Comparison of ENCODE assay signal across 32 cellular contexts in genomic region chr9:137019891-137020683, GRCh38. TPM values are rescaled to one million over a fixed set of nuclear protein-coding genes. Genes with fewer than 3 reads are reported as not detected.
"Had no signal": no experiment of that assay in that cellular context is flagged by ENCODE, and none has a peak within 500 bp of the region (broad histone marks: within the 10 kb centered on the region; RNA-seq: fewer than 3 reads in every experiment).

No MANE protein-coding gene starts in this region.

- DNase-seq: colonic mucosa; effector memory CD4-positive, alpha-beta T cell; erythroblast; esophagus squamous epithelium; foreskin melanocyte; glutamatergic neuron; hypothalamus; natural killer cell; nucleus accumbens; psoas muscle; right cardiac atrium; sigmoid colon; stimulated activated CD4-positive, alpha-beta T cell treated with anti-CD3 and anti-CD28 coated beads, Interleukin-2, amount 100 ng/mL, for 24 hours; stimulated activated CD4-positive, alpha-beta T cell treated with anti-CD3 and anti-CD28 coated beads, Interleukin-4, amount 100 ng/mL, for 24 hours; stimulated activated naive CD4-positive, alpha-beta T cell treated with Interleukin-2 at 50 U/mL for 16 hours; stomach; testis; tibial artery had no signal

- H3K27ac Mint-ChIP-seq: dendritic cell treated with granulocyte-macrophage colony-stimulating factor and Interleukin-4, amounts not matched to agents 40 ng/mL and 50 ng/mL, for 4 days; memory B cell; natural killer cell; stimulated activated effector memory CD8-positive, alpha-beta T cell treated with anti-CD3 and anti-CD28 coated beads, Interleukin-12 subunit alpha, Interleukin-12 subunit beta, amount 100 ng/mL, for 72 hours; type B pancreatic cell had no signal

- H3K4me3 Mint-ChIP-seq: dendritic cell treated with granulocyte-macrophage colony-stimulating factor and Interleukin-4, amounts not matched to agents 40 ng/mL and 50 ng/mL, for 4 days; memory B cell; natural killer cell; neural crest cell; stimulated activated effector memory CD8-positive, alpha-beta T cell treated with anti-CD3 and anti-CD28 coated beads, Interleukin-12 subunit alpha, Interleukin-12 subunit beta, amount 100 ng/mL, for 72 hours; type B pancreatic cell had no signal

- H3K36me3 ChIP-seq: colonic mucosa had no signal

- H3K36me3 Mint-ChIP-seq: natural killer cell had no signal

- H3K9me3 ChIP-seq: colonic mucosa, esophagus squamous epithelium, psoas muscle, sigmoid colon, stomach, testis, tibial artery had no signal

- H3K27ac ChIP-seq: colonic mucosa, esophagus squamous epithelium, psoas muscle, sigmoid colon, stomach, testis, tibial artery had no signal

- H3K27me3 Mint-ChIP-seq: dendritic cell treated with granulocyte-macrophage colony-stimulating factor and Interleukin-4, amounts not matched to agents 40 ng/mL and 50 ng/mL, for 4 days; memory B cell; type B pancreatic cell had no signal

- FAIRE-seq: endometrium, keratinocyte had no signal

- H3K4me1 ChIP-seq: psoas muscle, sigmoid colon, testis, tibial artery had no signal

- H3K4me3 ChIP-seq: colonic mucosa, esophagus squamous epithelium, lung, psoas muscle, sigmoid colon, stomach, testis, tibial artery had no signal

- ATAC-seq: left lobe of liver; natural killer cell; psoas muscle; right cardiac atrium; stimulated activated effector memory CD8-positive, alpha-beta T cell treated with anti-CD3 and anti-CD28 coated beads, Interleukin-12 subunit alpha, Interleukin-12 subunit beta, amount 100 ng/mL, for 72 hours had no signal

- H3K27me3 ChIP-seq: colonic mucosa, esophagus squamous epithelium, sigmoid colon, stomach, testis, tibial artery had no signal

- H3K9me3 Mint-ChIP-seq: dendritic cell treated with granulocyte-macrophage colony-stimulating factor and Interleukin-4, amounts not matched to agents 40 ng/mL and 50 ng/mL, for 4 days; memory B cell; natural killer cell; neural crest cell; stimulated activated effector memory CD8-positive, alpha-beta T cell treated with anti-CD3 and anti-CD28 coated beads, Interleukin-12 subunit alpha, Interleukin-12 subunit beta, amount 100 ng/mL, for 72 hours; type B pancreatic cell had no signal

RNA-seq across cellular contexts. Expression of gene FUT7, which starts 11.8 kb away (rescaled TPM):
- total RNA-seq: chondrocyte, colonic mucosa, neural crest cell, renal cortical epithelial cell, skeletal muscle tissue, urinary bladder had no signal
- polyA plus RNA-seq: keratinocyte had no signal

RNA-seq across cellular contexts. Expression of gene CLIC3, which starts 23.7 kb away (rescaled TPM):
- total RNA-seq: left lobe of liver, neural crest cell, osteocyte, skeletal muscle tissue had no signal
